Comparison of ENCODE assay signal across 23 cellular contexts in genomic region chr5:118628672-118629354, GRCh38.
DNase-seq lines count a peak whose midpoint lies in the region; ATAC-seq, FAIRE-seq and TF ChIP-seq lines count a peak whose summit lies in the region.
"Had no signal": no experiment of that assay in that cellular context is flagged by ENCODE, and none has a peak within 500 bp of the region (broad histone marks: within the 10 kb centered on the region; RNA-seq: fewer than 3 reads in every experiment).

No MANE protein-coding gene starts in this region.

- H2AFZ ChIP-seq in astrocyte (ENCODE audit: low read depth, low read length): no peak overlapping the region
- H2AFZ ChIP-seq: GM23248 had no signal

- no peaks in the 10 kb centered on the region for H4K20me1 ChIP-seq in astrocyte (ENCODE audit: insufficient read depth, low read length)
- H4K20me1 ChIP-seq: BLaER1 treated with 17β-estradiol and CSF1 and Interleukin-3, amounts not matched to agents 10 nM and 100 nM had no signal

- H3K9me3 ChIP-seq in heart left ventricle (peaks cover 0 to 9% (median 0%) of the 10 kb centered on the region in 12 donors), astrocyte (ENCODE audit: insufficient read depth, low read depth, low read length) (no peaks in the 10 kb centered on the region)
- H3K9me3 ChIP-seq: A549; BLaER1 treated with 17β-estradiol and CSF1 and Interleukin-3, amounts not matched to agents 10 nM and 100 nM; upper lobe of right lung had no signal

- CTCF ChIA-PET in GM10248 (lab: Yijun Ruan, JAX): interaction anchor here (1.1 to 1.6 kb wide), 2 partner anchors 11 to 12 kb away, joined by 3 read pairs; no protein-coding TSS in a partner anchor

- H3K4me3 ChIP-seq in heart left ventricle (no peak overlapping the region), astrocyte (ENCODE audit: insufficient read depth, low read depth, low read length) (no peak overlapping the region)
- H3K4me3 ChIP-seq: A549; BLaER1 treated with 17β-estradiol and CSF1 and Interleukin-3, amounts not matched to agents 10 nM and 100 nM; GM23248; left ventricle myocardium inferior; upper lobe of right lung had no signal

- H3K4me1 Mint-ChIP-seq in astrocyte (ENCODE audit: low read depth, unreplicated experiment): peaks cover 7% of the 10 kb centered on the region
- no peaks in the 10 kb centered on the region for H3K4me1 Mint-ChIP-seq in stimulated activated memory B cell treated with anti-CD40 and anti-IgM and Interleukin-4, amounts not matched to agents 10 μg/mL and 1 μg/mL and 100 μg/mL, for 72 hours

- no peak overlapping the region for H3K9ac ChIP-seq in astrocyte (ENCODE audit: low read length)
- H3K9ac ChIP-seq: BLaER1 treated with 17β-estradiol and CSF1 and Interleukin-3, amounts not matched to agents 10 nM and 100 nM; GM23248 had no signal

- TF ChIP-seq POLR2A in heart left ventricle (IDR thresholded peaks at IDR 0.05) (no peak), GM12892 (IDR thresholded peaks at IDR 0.05; ENCODE audit: low read depth, low read length) (no peak)

- no peak overlapping the region for H3K4me2 ChIP-seq in astrocyte (ENCODE audit: low read length)
- H3K4me2 ChIP-seq: A549; BLaER1 treated with 17β-estradiol and CSF1 and Interleukin-3, amounts not matched to agents 10 nM and 100 nM had no signal

- H3K27me3 ChIP-seq in heart left ventricle (no peaks in the 10 kb centered on the region), astrocyte (ENCODE audit: insufficient read depth, low read length) (no peaks in the 10 kb centered on the region)
- H3K27me3 ChIP-seq: BLaER1 treated with 17β-estradiol and CSF1 and Interleukin-3, amounts not matched to agents 10 nM and 100 nM; upper lobe of right lung had no signal

- POLR2A ChIA-PET in GM10248 (lab: Yijun Ruan, JAX): no interaction called here

- 57 to 63% (median 60%) methylated on average over 4 of the region's 4 CpGs for WGBS in heart left ventricle, 4 donors

- H3K79me2 ChIP-seq in astrocyte (ENCODE audit: insufficient read depth, low read length): no peaks in the 10 kb centered on the region

- TF ChIP-seq CTCF in heart left ventricle (IDR thresholded peaks at IDR 0.05): peak in 2 of 12 donors; percentile 12 to 25
- no peak for TF ChIP-seq CTCF in astrocyte (IDR thresholded peaks at IDR 0.05; ENCODE audit: insufficient read depth, low read depth, low read length)
- no peak for TF ChIP-seq CTCF in GM10248 (IDR thresholded peaks at IDR 0.05; ENCODE audit: control extremely low read depth, extremely low read depth, low read depth, missing control alignments)

- peak in 3 of 4 donors; percentile 45 to 54 (median 52) for ATAC-seq in heart left ventricle
- peak; percentile 32 for ATAC-seq in stimulated activated memory B cell treated with anti-CD40 and anti-IgM and Interleukin-4, amounts not matched to agents 10 μg/mL and 1 μg/mL and 100 μg/mL, for 72 hours
- ATAC-seq in GM19467 (IDR thresholded peaks at IDR 0.05; ENCODE audit: unreplicated experiment): no peak
- ATAC-seq: A549, upper lobe of right lung had no signal

- no peak overlapping the region for H3K4me3 Mint-ChIP-seq in astrocyte (ENCODE audit: unreplicated experiment)
- no peak overlapping the region for H3K4me3 Mint-ChIP-seq in stimulated activated memory B cell treated with anti-CD40 and anti-IgM and Interleukin-4, amounts not matched to agents 10 μg/mL and 1 μg/mL and 100 μg/mL, for 72 hours
- H3K4me3 Mint-ChIP-seq: nephron had no signal

- H3K27me3 Mint-ChIP-seq in astrocyte (ENCODE audit: low read depth, unreplicated experiment): no peaks in the 10 kb centered on the region
- peaks cover 2% of the 10 kb centered on the region for H3K27me3 Mint-ChIP-seq in stimulated activated memory B cell treated with anti-CD40 and anti-IgM and Interleukin-4, amounts not matched to agents 10 μg/mL and 1 μg/mL and 100 μg/mL, for 72 hours

- no peak for DNase-seq in heart left ventricle
- DNase-seq in cardiac septum (ENCODE audit: low spot score): no peak
- no peak for DNase-seq in astrocyte (ENCODE audit: low read depth)
- peak; percentile 27 for DNase-seq in iPS-NIHi7 (ENCODE audit: extremely low spot score)
- DNase-seq in GM12892 (ENCODE audit: insufficient read length): no peak
- no peak for DNase-seq in GM10248 (ENCODE audit: extremely low spot score)
- DNase-seq: activated CD4-positive, alpha-beta T cell treated with anti-CD3 and anti-CD28 coated beads, Interleukin-2, amount 50 U/mL, for 48 hours; activated CD4-positive, CD25-positive, alpha-beta regulatory T cell; activated CD8-positive, alpha-beta memory T cell treated with anti-CD3 and anti-CD28 coated beads, Interleukin-2, amount 50 U/mL, for 48 hours; activated effector memory CD4-positive, alpha-beta T cell treated with Interleukin-2 at 50 U/mL for 16 hours; Calu3; cortex of kidney; GM23248; left ventricle myocardium inferior; stimulated activated CD4-positive, alpha-beta T cell treated with anti-CD3 and anti-CD28 coated beads, Interleukin-4, amount 100 ng/mL, for 1 hour; T-helper 9 cell; upper lobe of right lung had no signal

- no peaks in the 10 kb centered on the region for H3K36me3 ChIP-seq in heart left ventricle
- no peaks in the 10 kb centered on the region for H3K36me3 ChIP-seq in astrocyte (ENCODE audit: insufficient read depth, low read length)
- H3K36me3 ChIP-seq: BLaER1 treated with 17β-estradiol and CSF1 and Interleukin-3, amounts not matched to agents 10 nM and 100 nM; left ventricle myocardium inferior; upper lobe of right lung had no signal

- H3K4me1 ChIP-seq in heart left ventricle (no peaks in the 10 kb centered on the region), astrocyte (ENCODE audit: insufficient read depth, low read length) (no peaks in the 10 kb centered on the region)
- H3K4me1 ChIP-seq: A549; BLaER1 treated with 17β-estradiol and CSF1 and Interleukin-3, amounts not matched to agents 10 nM and 100 nM; left ventricle myocardium inferior; upper lobe of right lung had no signal

- no peaks in the 10 kb centered on the region for H3K9me3 Mint-ChIP-seq in astrocyte (ENCODE audit: unreplicated experiment)
- no peaks in the 10 kb centered on the region for H3K9me3 Mint-ChIP-seq in stimulated activated memory B cell treated with anti-CD40 and anti-IgM and Interleukin-4, amounts not matched to agents 10 μg/mL and 1 μg/mL and 100 μg/mL, for 72 hours

- H3K27ac Mint-ChIP-seq in astrocyte (ENCODE audit: unreplicated experiment): peak overlapping the region; percentile 60
- H3K27ac Mint-ChIP-seq in stimulated activated memory B cell treated with anti-CD40 and anti-IgM and Interleukin-4, amounts not matched to agents 10 μg/mL and 1 μg/mL and 100 μg/mL, for 72 hours: no peak overlapping the region
- H3K27ac Mint-ChIP-seq: nephron had no signal

- H3K27ac ChIP-seq in heart left ventricle (no peak overlapping the region), astrocyte (ENCODE audit: low read depth, low read length) (no peak overlapping the region)
- H3K27ac ChIP-seq: A549; BLaER1 treated with 17β-estradiol and CSF1 and Interleukin-3, amounts not matched to agents 10 nM and 100 nM; GM23248; left ventricle myocardium inferior; upper lobe of right lung had no signal

- FAIRE-seq in astrocyte (lab: Jason Lieb, UNC) (no peak), GM12892 (lab: Jason Lieb, UNC) (no peak)
- FAIRE-seq: A549, bronchial epithelial cell had no signal

- no peaks in the 10 kb centered on the region for H3K36me3 Mint-ChIP-seq in astrocyte (ENCODE audit: low read depth, unreplicated experiment)
- H3K36me3 Mint-ChIP-seq in stimulated activated memory B cell treated with anti-CD40 and anti-IgM and Interleukin-4, amounts not matched to agents 10 μg/mL and 1 μg/mL and 100 μg/mL, for 72 hours: no peaks in the 10 kb centered on the region

- intact Hi-C loops in heart left ventricle (cut with DNase I) (no loop called here), cardiac septum (cut with DNase I) (no loop called here)
